ENCODE assay signal across 1 cellular context in the genomic region with DNA sequence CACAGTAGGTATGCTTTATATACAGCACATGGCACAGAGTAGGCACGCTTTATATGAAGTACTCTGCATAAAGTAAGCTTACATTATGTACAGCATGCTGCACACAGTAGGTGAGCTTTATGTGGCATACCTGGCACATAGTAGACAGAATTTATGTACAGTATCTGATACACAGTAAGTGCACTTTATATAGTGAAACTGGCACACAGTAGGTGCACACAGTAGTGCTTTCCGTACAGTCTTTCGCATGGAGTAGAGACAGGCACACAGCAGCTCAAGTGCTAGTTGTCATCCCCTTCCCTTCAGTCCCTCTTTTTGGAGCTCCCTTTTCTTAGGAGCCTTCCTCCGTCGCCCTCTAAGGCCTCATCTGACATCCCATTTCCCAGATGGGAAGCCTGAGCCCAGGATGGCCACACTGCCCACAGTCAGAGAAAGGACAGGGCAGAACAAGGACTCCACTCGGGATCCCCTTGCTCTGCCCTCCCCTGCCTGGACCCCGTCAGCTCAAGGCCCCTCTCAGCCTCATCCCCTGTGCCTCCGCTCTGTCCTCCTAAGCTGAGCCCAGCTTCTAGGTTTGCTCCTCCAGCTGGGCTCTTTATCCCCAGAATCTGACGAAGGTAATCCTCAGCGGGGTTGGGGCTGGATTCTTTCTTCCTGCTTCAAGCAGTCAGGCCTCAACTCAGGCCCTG.
TF ChIP-seq lines count a peak whose summit lies in the region.

No MANE protein-coding gene starts in this region.

TF ChIP-seq in GM23338, 12 proteins besides CTCF, POLR2A, EP300 and RAD21:
- TF ChIP-seq EZH2 (IDR thresholded peaks at IDR 0.05; ENCODE audit: low read depth, unreplicated experiment) (no peak), REST (IDR thresholded peaks at IDR 0.05; ENCODE audit: unreplicated experiment) (no peak)
